10 cellular contexts compared by ENCODE assay signal in the genomic region with DNA sequence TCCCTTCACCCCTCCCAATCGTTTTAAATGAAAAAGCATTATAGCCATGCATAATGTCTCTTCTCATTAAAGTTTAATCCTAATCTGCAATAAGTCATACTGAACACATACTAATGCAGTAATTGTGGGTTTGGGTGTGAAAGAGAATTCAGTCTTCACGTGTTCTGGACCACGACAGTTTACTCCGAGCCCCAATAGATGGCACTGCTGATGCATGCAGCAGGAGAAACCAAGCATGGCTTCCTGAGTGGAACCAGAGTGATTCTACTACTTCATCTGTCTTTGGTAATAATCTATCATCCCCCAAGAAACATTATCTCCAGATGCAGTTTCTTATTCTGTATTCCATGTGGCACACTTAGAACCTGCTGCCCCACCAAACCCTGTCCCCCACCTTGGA. TPM values are rescaled to one million over a fixed set of nuclear protein-coding genes. Genes with fewer than 3 reads are reported as not detected.
DNase-seq lines count a peak whose midpoint lies in the region; ATAC-seq, FAIRE-seq and TF ChIP-seq lines count a peak whose summit lies in the region.
"Had no signal": no experiment of that assay in that cellular context is flagged by ENCODE, and none has a peak within 500 bp of the region (broad histone marks: within the 10 kb centered on the region; RNA-seq: fewer than 3 reads in every experiment).

No MANE protein-coding gene starts in this region.

- in situ Hi-C loops in K562 (cut with MboI) (no loop called here), HepG2 (cut with HindIII; ENCODE audit: extremely low pct_ligation_motif_present, low pct_unique_long_range_greater_than_20kb) (loop anchor here (25.0 kb wide), 1 partner anchor 127 kb away; no protein-coding TSS in a partner anchor)

- BruUV-seq in K562 (replicated peaks; lab: Mats Ljungman, UMichigan) = no TSS peak
- no TSS peak for BruUV-seq in HepG2 (replicated peaks; lab: Mats Ljungman, UMichigan)

- H3K27me3 ChIP-seq in BJ (ENCODE audit: control insufficient read depth, insufficient read depth, low read length) (no peaks in the 10 kb centered on the region), K562 (ENCODE audit: control insufficient read depth in 2 of 2, insufficient read depth in 2 of 2, low read length in 2 of 2) (peaks cover 0 to 5% of the 10 kb centered on the region in 2 experiments; a peak in 2 of 5 replicates), HepG2 (ENCODE audit: control insufficient read depth in 1 of 2, insufficient read depth in 2 of 2, low read length in 2 of 2) (no peaks in the 10 kb centered on the region; a peak in 1 of 5 replicates)

- no peaks in the 10 kb centered on the region for H3K79me2 ChIP-seq in K562 (ENCODE audit: control insufficient read depth, insufficient read depth, low read length)
- H3K79me2 ChIP-seq in HepG2 (ENCODE audit: insufficient read depth, low read length) = no peaks in the 10 kb centered on the region

- no peaks in the 10 kb centered on the region for H3K36me3 Mint-ChIP-seq in natural killer cell treated with Interleukin-12 subunit alpha and Interleukin-12 subunit beta and Interleukin-15 and Interleukin-18, amount 100 ng/mL, for 72 hours
- H3K36me3 Mint-ChIP-seq: activated naive CD8-positive, alpha-beta T cell treated with anti-CD3 and anti-CD28 coated beads, Interleukin-2, amount 10 ng/mL, durations not matched to agents 7 days and 5 days had no signal

- H3K4me3 ChIP-seq in BJ (ENCODE audit: low read depth, low read length) (no peak overlapping the region), HEK293 (ENCODE audit: low read depth, low read length) (no peak overlapping the region), K562 (no peak overlapping the region), HepG2 (replicated peaks in 1 of 3; ENCODE audit: insufficient read depth in 1 of 3, low read depth in 2 of 3, low read length in 3 of 3) (no peak overlapping the region)

- intact Hi-C loops in K562 (cut with micrococcal nuclease) = no loop called here
- intact Hi-C loops in HepG2 (cut with micrococcal nuclease; ENCODE audit: unreplicated experiment) = no loop called here

- peak in 1 of 2 experiments; percentile 36; a peak in 2 of 4 replicates for TF ChIP-seq RAD21 in K562 (CRISPR knock-in tag; conservative IDR thresholded peaks at IDR 0.05 in 1 of 2, IDR thresholded peaks at IDR 0.05 in 1 of 2)
- no peak for TF ChIP-seq RAD21 in HepG2 (CRISPR knock-in tag; IDR thresholded peaks at IDR 0.05)

- CTCF ChIA-PET in BJ (lab: Yijun Ruan, JAX) (interaction anchor here (1.4 to 5.2 kb wide), 2 partner anchors 8 to 13 kb away, joined by 4 to 31 read pairs; no protein-coding TSS in a partner anchor), HEK293 (lab: Yijun Ruan, JAX) (interaction anchor here (0.6 to 6.7 kb wide), 10 partner anchors 10 to 730 kb away, joined by 3 to 33 read pairs (median 4); no protein-coding TSS in a partner anchor), K562 (lab: Yijun Ruan, JAX; ENCODE audit: low intra/inter-chr PET ratio) (no interaction called here), HepG2 (lab: Yijun Ruan, JAX; ENCODE audit: low intra/inter-chr PET ratio, low total read pairs) (no interaction called here)

- no peaks in the 10 kb centered on the region for H3K27me3 Mint-ChIP-seq in natural killer cell treated with Interleukin-12 subunit alpha and Interleukin-12 subunit beta and Interleukin-15 and Interleukin-18, amount 100 ng/mL, for 72 hours
- H3K27me3 Mint-ChIP-seq: activated naive CD8-positive, alpha-beta T cell treated with anti-CD3 and anti-CD28 coated beads, Interleukin-2, amount 10 ng/mL, durations not matched to agents 7 days and 5 days had no signal

- FAIRE-seq in K562 (lab: Jason Lieb, UNC) = peak; percentile 78
- no peak for FAIRE-seq in HepG2 (lab: Jason Lieb, UNC)

- H3K9ac ChIP-seq in K562 (ENCODE audit: insufficient read depth in 1 of 2, low read depth in 2 of 2, low read length in 2 of 2) (no peak overlapping the region), HepG2 (ENCODE audit: insufficient read depth, low read depth, low read length) (no peak overlapping the region)

- TF ChIP-seq EP300 in K562 (IDR thresholded peaks at IDR 0.05; ENCODE audit: low read length) (no peak), HepG2 (IDR thresholded peaks at IDR 0.05; ENCODE audit: low read depth in 2 of 2, low read length in 2 of 2) (no peak), HepG2 (CRISPR knock-in tag; IDR thresholded peaks at IDR 0.05; ENCODE audit: borderline replicate concordance) (no peak)

- no peak overlapping the region for H2AFZ ChIP-seq in K562 (ENCODE audit: low read depth, low read length)
- H2AFZ ChIP-seq in HepG2 (ENCODE audit: low read length) = no peak overlapping the region

- 0% methylated on average over 4 of the region's 4 CpGs for WGBS in K562 (ENCODE audit: insufficient coverage, low coverage, missing lambda C conversion rate)
- 3% methylated on average over 4 of the region's 4 CpGs for WGBS in HepG2 (ENCODE audit: low lambda C conversion rate)

- POLR2A ChIA-PET in BJ (lab: Charles Lee) (no interaction called here), HEK293 (lab: Yijun Ruan, JAX) (no interaction called here), K562 (lab: Yijun Ruan, JAX) (no interaction called here), HepG2 (lab: Yijun Ruan, JAX) (no interaction called here)

- peak; percentile 71 for ATAC-seq in K562
- ATAC-seq in HepG2 = peak; percentile 71
- ATAC-seq in HG03439 (IDR thresholded peaks at IDR 0.05; ENCODE audit: unreplicated experiment) = no peak
- ATAC-seq in HG03025 (IDR thresholded peaks at IDR 0.05; ENCODE audit: low FRiP score, unreplicated experiment) = no peak
- ATAC-seq in GM19035 (IDR thresholded peaks at IDR 0.05; ENCODE audit: unreplicated experiment) = no peak
- no peak for ATAC-seq in natural killer cell treated with Interleukin-12 subunit alpha and Interleukin-12 subunit beta and Interleukin-15 and Interleukin-18, amount 100 ng/mL, for 72 hours

- H3K4me1 Mint-ChIP-seq in natural killer cell treated with Interleukin-12 subunit alpha and Interleukin-12 subunit beta and Interleukin-15 and Interleukin-18, amount 100 ng/mL, for 72 hours (ENCODE audit: low read depth in 2 of 2) = no peaks in the 10 kb centered on the region
- H3K4me1 Mint-ChIP-seq: activated naive CD8-positive, alpha-beta T cell treated with anti-CD3 and anti-CD28 coated beads, Interleukin-2, amount 10 ng/mL, durations not matched to agents 7 days and 5 days had no signal

- TF ChIP-seq CTCF in BJ (IDR thresholded peaks at IDR 0.05; ENCODE audit: insufficient read depth, low read depth, low read length) (peak; percentile 41), HEK293 (tag by site-specific recombination; IDR thresholded peaks at IDR 0.05) (no peak), K562 (IDR thresholded peaks at IDR 0.05 in 2 of 3, conservative IDR thresholded peaks at IDR 0.05 in 1 of 3; ENCODE audit: insufficient read depth in 2 of 3, low read depth in 1 of 3, low read length in 3 of 3) (peak; percentile 33 to 48 (median 39); a peak in 2 of 6 replicates), HepG2 (CRISPR knock-in tag; IDR thresholded peaks at IDR 0.05) (peak; percentile 45)

- H3K4me2 ChIP-seq in K562 (ENCODE audit: insufficient read depth, low read length) (no peak overlapping the region), HepG2 (ENCODE audit: low read depth, low read length) (no peak overlapping the region)

- H3K9me1 ChIP-seq in K562 (ENCODE audit: control insufficient read depth, insufficient read depth, low read length) = no peaks in the 10 kb centered on the region

- TF ChIP-seq POLR2A in K562 (conservative IDR thresholded peaks at IDR 0.05) (no peak), HepG2 (IDR thresholded peaks at IDR 0.05; ENCODE audit: insufficient read depth in 1 of 2, low read depth in 2 of 2, low read length in 2 of 2) (no peak)

- no peak overlapping the region for H3K27ac Mint-ChIP-seq in natural killer cell treated with Interleukin-12 subunit alpha and Interleukin-12 subunit beta and Interleukin-15 and Interleukin-18, amount 100 ng/mL, for 72 hours
- H3K27ac Mint-ChIP-seq: activated naive CD8-positive, alpha-beta T cell treated with anti-CD3 and anti-CD28 coated beads, Interleukin-2, amount 10 ng/mL, durations not matched to agents 7 days and 5 days had no signal

- H3K4me3 Mint-ChIP-seq in natural killer cell treated with Interleukin-12 subunit alpha and Interleukin-12 subunit beta and Interleukin-15 and Interleukin-18, amount 100 ng/mL, for 72 hours = no peak overlapping the region
- H3K4me3 Mint-ChIP-seq: activated naive CD8-positive, alpha-beta T cell treated with anti-CD3 and anti-CD28 coated beads, Interleukin-2, amount 10 ng/mL, durations not matched to agents 7 days and 5 days had no signal

- H3K9me3 Mint-ChIP-seq in natural killer cell treated with Interleukin-12 subunit alpha and Interleukin-12 subunit beta and Interleukin-15 and Interleukin-18, amount 100 ng/mL, for 72 hours = no peaks in the 10 kb centered on the region

- no peaks in the 10 kb centered on the region for H3K4me1 ChIP-seq in HEK293 (ENCODE audit: control insufficient read depth, insufficient read depth, low read length)
- H3K4me1 ChIP-seq in K562 (replicated peaks in 1 of 2; ENCODE audit: control insufficient read depth in 2 of 2, insufficient read depth in 2 of 2, low read length in 2 of 2) = no peaks in the 10 kb centered on the region
- no peaks in the 10 kb centered on the region for H3K4me1 ChIP-seq in HepG2 (ENCODE audit: insufficient read depth, low read length)

- no peaks in the 10 kb centered on the region for H3K36me3 ChIP-seq in BJ (ENCODE audit: control insufficient read depth, insufficient read depth, low read length)
- H3K36me3 ChIP-seq in HEK293 (ENCODE audit: control insufficient read depth in 2 of 2, insufficient read depth in 1 of 2, low read length in 2 of 2) = no peaks in the 10 kb centered on the region
- no peaks in the 10 kb centered on the region for H3K36me3 ChIP-seq in K562 (ENCODE audit: control insufficient read depth, insufficient read depth, low read length)
- H3K36me3 ChIP-seq in HepG2 (replicated peaks in 1 of 2; ENCODE audit: control insufficient read depth in 1 of 2, insufficient read depth in 2 of 2, low read length in 2 of 2) = no peaks in the 10 kb centered on the region

- DNase-seq in BJ (ENCODE audit: low read depth) (no peak), K562 (ENCODE audit: extremely low read depth in 1 of 4, low spot score in 3 of 4) (peak in 1 of 4 experiments; percentile 23), HepG2 (ENCODE audit: low spot score) (no peak)
- DNase-seq in natural killer cell treated with Interleukin-12 subunit alpha and Interleukin-12 subunit beta and Interleukin-15 and Interleukin-18, amount 100 ng/mL, for 72 hours (ENCODE audit: low spot score) = no peak
- DNase-seq: activated naive CD8-positive, alpha-beta T cell treated with anti-CD3 and anti-CD28 coated beads, Interleukin-2, amount 10 ng/mL, durations not matched to agents 7 days and 5 days; stimulated activated naive CD4-positive, alpha-beta T cell had no signal

- H3K27ac ChIP-seq in HEK293 (ENCODE audit: extremely low read depth, low read depth, low read length) (no peak overlapping the region), K562 (ENCODE audit: extremely low read depth, low read depth, low read length) (no peak overlapping the region), HepG2 (ENCODE audit: extremely low read length, insufficient read depth, low read length) (no peak overlapping the region)

- H4K20me1 ChIP-seq in K562 (replicated peaks; ENCODE audit: control insufficient read depth, insufficient read depth, low read length) = no peaks in the 10 kb centered on the region
- H4K20me1 ChIP-seq in HepG2 (ENCODE audit: insufficient read depth, low read length) = no peaks in the 10 kb centered on the region

- H3K9me3 ChIP-seq in HEK293 (ENCODE audit: control insufficient read depth, insufficient read depth, low read depth, low read length) = no peaks in the 10 kb centered on the region
- no peaks in the 10 kb centered on the region for H3K9me3 ChIP-seq in K562 (replicated peaks; ENCODE audit: control insufficient read depth, insufficient read depth, low read depth, low read length)
- no peaks in the 10 kb centered on the region for H3K9me3 ChIP-seq in HepG2 (ENCODE audit: low read length)

RNA-seq across cellular contexts. Expression of gene LAMA1, which starts 47.0 kb away (rescaled TPM):
- polyA plus RNA-seq in BJ (2011; rRNA removed) (3.2 and 3.4 TPM in 2 replicates), K562 (2011; rRNA removed) (not detected in 2 replicates), K562 (2014; fragmentation: Illumina TruSeq; extraction: Trizol) (not detected in 2 replicates), K562 (2014; fragmentation: Nextera tagmentation; extraction: Ambion mirVana) (not detected), K562 (2014; rRNA removed) (not detected in 2 replicates), HepG2 (2011; rRNA removed) (0.05 TPM in 2 replicates)
- polyA minus RNA-seq in BJ (2011; rRNA and poly(A)+ RNA removed) = 3.9 and 5.4 TPM in 2 replicates
- total RNA-seq in K562 (2011; cell fraction: chromatin; rRNA removed; ENCODE audit: low replicate concordance) = not detected in 2 replicates
- total RNA-seq in K562 (2011; cell fraction: nucleolus; rRNA removed) = not detected in 2 replicates
- not detected in 2 replicates for total RNA-seq in K562 (2011; cell fraction: nucleoplasm; rRNA removed)
- total RNA-seq in K562 (2014; rRNA removed) (not detected in 2 replicates), K562 (2014; rRNA removed; fragmentation: Illumina TruSeq; extraction: Trizol) (not detected in 2 replicates), K562 (2015; rRNA removed; fragmentation: Illumina TruSeq; extraction: Trizol) (not detected in 2 replicates), K562 (2021) (0.04 and 0.18 TPM in 2 replicates), HepG2 (2016; rRNA removed; fragmentation: Illumina TruSeq; extraction: Trizol) (0.44 and 0.52 TPM in 2 replicates)
- not detected in 2 replicates for polyA plus RNA-seq in K562 (2011; cell fraction: cytosol; rRNA removed)
- 0.01 and 0.06 TPM in 2 replicates for polyA plus RNA-seq in K562 (2011; cell fraction: nucleus; rRNA removed)
- not detected in 2 replicates for polyA plus RNA-seq in K562 (2012)
- polyA minus RNA-seq in K562 (2011; rRNA and poly(A)+ RNA removed) = 0.03 TPM in 1 of 2 replicates, not detected in the other
- 0.57 and 1.1 TPM in 2 replicates for polyA minus RNA-seq in K562 (2011; cell fraction: cytosol; rRNA and poly(A)+ RNA removed)
- polyA minus RNA-seq in K562 (2011; cell fraction: nucleus; rRNA and poly(A)+ RNA removed) = 0.11 and 0.13 TPM in 2 replicates
- total RNA-seq in HepG2 (2016; cell fraction: cytosol; rRNA removed; fragmentation: Illumina TruSeq; extraction: Trizol; ENCODE audit: low read depth) = 0.09 and 0.20 TPM in 2 replicates
- total RNA-seq in HepG2 (2016; cell fraction: insoluble cytoplasmic fraction; rRNA removed; fragmentation: Illumina TruSeq; extraction: Trizol) = 0.28 and 0.43 TPM in 2 replicates
- total RNA-seq in HepG2 (2016; cell fraction: membrane; rRNA removed; fragmentation: Illumina TruSeq; extraction: Trizol) = 0.21 and 0.28 TPM in 2 replicates
- total RNA-seq in HepG2 (2016; cell fraction: nucleus; rRNA removed; fragmentation: Illumina TruSeq; extraction: Trizol) = 0.31 and 0.44 TPM in 2 replicates
- 0.05 and 0.10 TPM in 2 replicates for polyA plus RNA-seq in HepG2 (2011; cell fraction: cytosol; rRNA removed)
- 0.13 and 0.23 TPM in 2 replicates for polyA plus RNA-seq in HepG2 (2011; cell fraction: nucleus; rRNA removed)
- polyA plus RNA-seq in HepG2 (2012) = 0.25 and 0.28 TPM in 2 replicates
- polyA plus RNA-seq in HepG2 (2016; cell fraction: cytosol; fragmentation: Illumina TruSeq; extraction: Trizol; ENCODE audit: low read depth) = 0.09 and 0.20 TPM in 2 replicates
- 0.22 and 0.35 TPM in 2 replicates for polyA plus RNA-seq in HepG2 (2016; cell fraction: insoluble cytoplasmic fraction; fragmentation: Illumina TruSeq; extraction: Trizol; ENCODE audit: low read depth)
- 0.06 and 0.13 TPM in 2 replicates for polyA plus RNA-seq in HepG2 (2016; cell fraction: membrane; fragmentation: Illumina TruSeq; extraction: Trizol; ENCODE audit: low read depth)
- 0.70 and 0.73 TPM in 2 replicates for polyA plus RNA-seq in HepG2 (2016; cell fraction: nucleus; fragmentation: Illumina TruSeq; extraction: Trizol; ENCODE audit: insufficient read depth, low read depth)
- 0.16 and 232 TPM in 2 replicates for polyA minus RNA-seq in HepG2 (2011; rRNA and poly(A)+ RNA removed; ENCODE audit: low replicate concordance)
- 0.59 and 0.97 TPM in 2 replicates for polyA minus RNA-seq in HepG2 (2011; cell fraction: cytosol; rRNA and poly(A)+ RNA removed)
- 0.26 and 0.37 TPM in 2 replicates for polyA minus RNA-seq in HepG2 (2011; cell fraction: nucleus; rRNA and poly(A)+ RNA removed)
- total RNA-seq in natural killer cell treated with Interleukin-12 subunit alpha and Interleukin-12 subunit beta and Interleukin-15 and Interleukin-18, amount 100 ng/mL, for 72 hours = not detected
- total RNA-seq: activated naive CD8-positive, alpha-beta T cell treated with anti-CD3 and anti-CD28 coated beads, Interleukin-2, amount 10 ng/mL, durations not matched to agents 7 days and 5 days had no signal

Comparison
In these comparisons a context has a peak if more than half of its experiments do, and no peak if none do; other contexts are left out.
1. ATAC-seq: peak in K562 (single experiment) and HepG2 (single experiment); none in HG03439 (single experiment), HG03025 (single experiment), GM19035 (single experiment) and natural killer cell treated with Interleukin-12 subunit alpha and Interleukin-12 subunit beta and Interleukin-15 and Interleukin-18, amount 100 ng/mL, for 72 hours (0 of 2).
2. CTCF ChIA-PET loops: an anchor here in BJ (1.4 to 5.2 kb wide) and HEK293 (0.6 to 6.7 kb wide); none called in K562 and HepG2.